Comparison of ENCODE assay signal across 10 cellular contexts in the genomic region with DNA sequence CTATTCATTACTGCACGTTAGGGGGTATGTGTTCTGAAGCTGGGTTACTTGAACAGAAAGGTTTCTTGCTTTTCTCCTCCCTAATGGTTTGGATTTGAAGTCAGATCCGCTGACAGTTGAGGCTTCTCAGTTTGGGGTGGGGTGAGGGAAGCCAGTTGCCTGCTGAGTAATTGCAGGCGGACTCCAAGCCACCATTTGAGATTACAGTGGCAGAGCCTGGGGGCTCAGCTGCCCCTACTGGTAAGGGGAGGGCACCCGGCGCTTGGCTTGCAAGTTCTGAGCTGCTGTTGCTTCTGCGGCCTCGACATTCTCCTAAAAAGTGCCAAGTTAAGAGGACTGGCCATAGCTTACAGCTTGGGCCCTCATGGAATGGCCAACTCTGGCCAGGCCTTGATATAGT. TPM values are rescaled to one million over a fixed set of nuclear protein-coding genes. Genes with fewer than 3 reads are reported as not detected.
DNase-seq lines count a peak whose midpoint lies in the region; ATAC-seq and TF ChIP-seq lines count a peak whose summit lies in the region.
"Had no signal": no experiment of that assay in that cellular context is flagged by ENCODE, and none has a peak within 500 bp of the region (broad histone marks: within the 10 kb centered on the region; RNA-seq: fewer than 3 reads in every experiment).

No MANE protein-coding gene starts in this region.

- H3K36me3 ChIP-seq in SJSA1 (no peaks in the 10 kb centered on the region), rectal smooth muscle tissue (ENCODE audit: control insufficient read depth, insufficient read depth, low read length) (no peaks in the 10 kb centered on the region), gastrocnemius medialis (no peaks in the 10 kb centered on the region)

- TF ChIP-seq CTCF in H9 (conservative IDR thresholded peaks at IDR 0.05) = no peak
- TF ChIP-seq CTCF in epithelial cell of proximal tubule (conservative IDR thresholded peaks at IDR 0.05; ENCODE audit: low read depth, low read length) = no peak
- no peak for TF ChIP-seq CTCF in gastrocnemius medialis (IDR thresholded peaks at IDR 0.05 in 4 of 5, conservative IDR thresholded peaks at IDR 0.05 in 1 of 5)

- no peak for DNase-seq in H9
- no peak for DNase-seq in SJSA1 (ENCODE audit: low read depth in 1 of 2, low spot score in 2 of 2)
- DNase-seq in epithelial cell of proximal tubule (ENCODE audit: low read depth) = no peak
- no peak for DNase-seq in AG08395 (ENCODE audit: low spot score)
- no peak for DNase-seq in gastrocnemius medialis
- no peak for DNase-seq in RPMI8226
- DNase-seq: HFFc6 had no signal

- H3K14ac ChIP-seq in H9 (ENCODE audit: insufficient read depth, low read length) = no peak overlapping the region

- no peak overlapping the region for H4K8ac ChIP-seq in H9 (replicated peaks; ENCODE audit: insufficient read length, low read depth, low read length)

- no peak overlapping the region for H2AK5ac ChIP-seq in H9 (ENCODE audit: insufficient read length, low read length)

- no peak overlapping the region for H3K27ac ChIP-seq in H9 (ENCODE audit: insufficient read length, low read depth, low read length)
- peak overlapping the region; percentile 83; the same call in 1 of the 2 replicates for H3K27ac ChIP-seq in SJSA1
- no peak overlapping the region for H3K27ac ChIP-seq in rectal smooth muscle tissue (ENCODE audit: low read depth, low read length)
- no peak overlapping the region for H3K27ac ChIP-seq in gastrocnemius medialis

- H3K9ac ChIP-seq in H9 (ENCODE audit: extremely low read depth, insufficient read length, low read length) (no peak overlapping the region), rectal smooth muscle tissue (ENCODE audit: low read length) (no peak overlapping the region)

- H3K9me3 Mint-ChIP-seq in H9 = no peaks in the 10 kb centered on the region; a peak in 1 of 5 replicates
- H3K9me3 Mint-ChIP-seq: HFFc6 had no signal

- H2BK120ac ChIP-seq in H9 (ENCODE audit: low read depth, low read length, poor library complexity, severe bottlenecking) = no peak overlapping the region

- no peak overlapping the region for H4K91ac ChIP-seq in H9 (ENCODE audit: insufficient read length, low read depth, low read length)

- no peak for ATAC-seq in HG03342 (IDR thresholded peaks at IDR 0.05; ENCODE audit: unreplicated experiment)
- no peak for ATAC-seq in gastrocnemius medialis

- H3K27me3 Mint-ChIP-seq in H9 (ENCODE audit: low read depth) = peaks cover 54% of the 10 kb centered on the region

- TF ChIP-seq POLR2A in gastrocnemius medialis (IDR thresholded peaks at IDR 0.05) = no peak

- no peak overlapping the region for H4K5ac ChIP-seq in H9 (ENCODE audit: insufficient read length, low read depth, low read length)

- H3K4me2 ChIP-seq in H9 (ENCODE audit: insufficient read depth, insufficient read length, low read length) = no peak overlapping the region

- H2BK12ac ChIP-seq in H9 (ENCODE audit: insufficient read length, low read depth, low read length) = no peak overlapping the region

- in situ Hi-C loops in gastrocnemius medialis (cut with MboI; ENCODE audit: low sequenced_read_pairs in 4 of 4) = no loop called here

- peak overlapping the region; percentile 45 to 49 for H3K4me3 Mint-ChIP-seq in H9
- H3K4me3 Mint-ChIP-seq: HFFc6 had no signal

- peak overlapping the region; percentile 49 for H3K4me3 ChIP-seq in SJSA1
- H3K4me3 ChIP-seq in epithelial cell of proximal tubule (ENCODE audit: low read depth, low read length) = peak overlapping the region; percentile 58
- H3K4me3 ChIP-seq in rectal smooth muscle tissue (ENCODE audit: low read length) = peak overlapping the region; percentile 57
- H3K4me3 ChIP-seq in gastrocnemius medialis = peak overlapping the region in 2 of 4 donors; percentile 59 to 70

- H3T11ph ChIP-seq in H9 (ENCODE audit: low read length) = no peak overlapping the region

- no peak overlapping the region for H2BK15ac ChIP-seq in H9 (ENCODE audit: low read depth, low read length)

- no peak overlapping the region for H2BK20ac ChIP-seq in H9 (ENCODE audit: low read depth, low read length, poor library complexity, severe bottlenecking)

- no peaks in the 10 kb centered on the region for H3K9me3 ChIP-seq in H9 (ENCODE audit: control insufficient read depth, low read depth, low read length)
- H3K9me3 ChIP-seq in SJSA1 (replicated peaks) = no peaks in the 10 kb centered on the region
- H3K9me3 ChIP-seq in gastrocnemius medialis = no peaks in the 10 kb centered on the region

- no CpG with 5 or more reads among the region's 7 CpGs for WGBS in H9 (ENCODE audit: extremely low coverage, insufficient read length, low lambda C conversion rate)

- H3K36me3 Mint-ChIP-seq in H9 (ENCODE audit: insufficient read depth in 1 of 3, low read depth in 3 of 3) = no peaks in the 10 kb centered on the region

- no peak overlapping the region for H3K4ac ChIP-seq in H9 (ENCODE audit: low read depth, low read length)

- no peaks in the 10 kb centered on the region for H3K4me1 ChIP-seq in H9 (ENCODE audit: insufficient read depth, low read length)
- peaks cover 29% of the 10 kb centered on the region for H3K4me1 ChIP-seq in SJSA1 (replicated peaks)
- H3K4me1 ChIP-seq in rectal smooth muscle tissue (ENCODE audit: control insufficient read depth, insufficient read depth, low read length) = no peaks in the 10 kb centered on the region
- peaks cover 5 to 14% of the 10 kb centered on the region in 2 donors for H3K4me1 ChIP-seq in gastrocnemius medialis

- intact Hi-C loops in gastrocnemius medialis (cut with DNase I; ENCODE audit: low total_unique reads) = no loop called here

- no peaks in the 10 kb centered on the region for H3K79me2 ChIP-seq in H9 (ENCODE audit: insufficient read depth, low read length)

- peaks cover 3% of the 10 kb centered on the region for H4K20me1 ChIP-seq in H9 (ENCODE audit: control insufficient read depth, insufficient read depth, insufficient read length)

- H3K56ac ChIP-seq in H9 (ENCODE audit: insufficient read length, low read depth, low read length) = no peak overlapping the region

- no peak overlapping the region for H2BK5ac ChIP-seq in H9 (ENCODE audit: insufficient read length, low read length)

- H3K23me2 ChIP-seq in H9 (ENCODE audit: insufficient read length, low read depth, low read length, poor library complexity, severe bottlenecking) = peaks cover 15% of the 10 kb centered on the region

- H3K79me1 ChIP-seq in H9 (ENCODE audit: insufficient read depth, low read depth, low read length, poor library complexity, severe bottlenecking) = no peaks in the 10 kb centered on the region

- H3K23ac ChIP-seq in H9 (ENCODE audit: insufficient read length, low read depth, low read length) = no peak overlapping the region

- H3K27ac Mint-ChIP-seq in H9 = no peak overlapping the region
- H3K27ac Mint-ChIP-seq: HFFc6 had no signal

- no peak overlapping the region for H3K18ac ChIP-seq in H9 (ENCODE audit: insufficient read length, low read depth, low read length)

- H3K27me3 ChIP-seq in H9 (ENCODE audit: insufficient read depth, low read length) (peaks cover 8% of the 10 kb centered on the region; the same call in 1 of the 2 replicates), SJSA1 (replicated peaks) (no peaks in the 10 kb centered on the region), rectal smooth muscle tissue (ENCODE audit: control insufficient read depth, insufficient read depth, low read length) (peaks cover 2% of the 10 kb centered on the region), gastrocnemius medialis (peaks cover 19 to 40% (median 20%) of the 10 kb centered on the region in 3 donors)

- peaks cover 51 to 64% of the 10 kb centered on the region in 2 experiments for H3K4me1 Mint-ChIP-seq in H9

- H2AFZ ChIP-seq in H9 (ENCODE audit: low read length) = no peak overlapping the region

RNA-seq across cellular contexts. Expression of gene GRHL3, which starts 2.0 kb away (rescaled TPM):
- total RNA-seq in H9 (2021) (3.5 and 4.0 TPM in 2 replicates), epithelial cell of proximal tubule (3.6 and 9.9 TPM in 2 replicates), gastrocnemius medialis (not detected)
- total RNA-seq in SJSA1 (2014; rRNA removed; shearing (Covaris generic)) = not detected in 2 replicates
- total RNA-seq: HFFc6, Right ventricle myocardium inferior had no signal
